ENCODE assay signal across 10 cellular contexts in genomic region chr2:11292464-11293255, GRCh38. TPM values are rescaled to one million over a fixed set of nuclear protein-coding genes. Genes with fewer than 3 reads are reported as not detected.
DNase-seq lines count a peak whose midpoint lies in the region; FAIRE-seq and TF ChIP-seq lines count a peak whose summit lies in the region.
"Had no signal": no experiment of that assay in that cellular context is flagged by ENCODE, and none has a peak within 500 bp of the region (broad histone marks: within the 10 kb centered on the region; RNA-seq: fewer than 3 reads in every experiment).

No MANE protein-coding gene starts in this region.

- H3K27ac Mint-ChIP-seq in H9, result peak overlapping the region; percentile 49 to 86 (median 50); a peak in 5 of 7 replicates
- H3K27ac Mint-ChIP-seq in progenitor cell of endocrine pancreas, result peak overlapping the region; percentile 54

- H2AFZ ChIP-seq in H9 (ENCODE audit: low read length), result no peak overlapping the region

- no peaks in the 10 kb centered on the region for H4K20me1 ChIP-seq in H9 (ENCODE audit: control insufficient read depth, insufficient read depth, insufficient read length)

- H3K18ac ChIP-seq in H9 (ENCODE audit: insufficient read length, low read depth, low read length), result no peak overlapping the region

- H2BK15ac ChIP-seq in H9 (ENCODE audit: low read depth, low read length), result no peak overlapping the region

- H3K36me3 Mint-ChIP-seq in H9 (ENCODE audit: insufficient read depth in 1 of 3, low read depth in 3 of 3) (no peaks in the 10 kb centered on the region), progenitor cell of endocrine pancreas (ENCODE audit: insufficient read depth) (no peaks in the 10 kb centered on the region)

- no peak overlapping the region for H2BK12ac ChIP-seq in H9 (ENCODE audit: insufficient read length, low read depth, low read length)

- H2BK20ac ChIP-seq in H9 (ENCODE audit: low read depth, low read length, poor library complexity, severe bottlenecking), result no peak overlapping the region

- no peaks in the 10 kb centered on the region for H3K27me3 ChIP-seq in H9 (ENCODE audit: insufficient read depth, low read length)

- no peak overlapping the region for H3K4me3 Mint-ChIP-seq in H9
- no peak overlapping the region for H3K4me3 Mint-ChIP-seq in progenitor cell of endocrine pancreas (ENCODE audit: low read depth)

- H3K56ac ChIP-seq in H9 (ENCODE audit: insufficient read length, low read depth, low read length), result no peak overlapping the region

- H3K9ac ChIP-seq in H9 (ENCODE audit: extremely low read depth, insufficient read length, low read length), result no peak overlapping the region

- H4K91ac ChIP-seq in H9 (ENCODE audit: insufficient read length, low read depth, low read length), result no peak overlapping the region

- H4K5ac ChIP-seq in H9 (ENCODE audit: insufficient read length, low read depth, low read length), result no peak overlapping the region

- H3K4me1 Mint-ChIP-seq in H9 (peaks cover 27 to 37% of the 10 kb centered on the region in 2 experiments), progenitor cell of endocrine pancreas (ENCODE audit: low read depth) (peaks cover 4% of the 10 kb centered on the region)

- peaks cover 11% of the 10 kb centered on the region for H3K79me1 ChIP-seq in H9 (ENCODE audit: insufficient read depth, low read depth, low read length, poor library complexity, severe bottlenecking)

- no peak overlapping the region for H2BK5ac ChIP-seq in H9 (ENCODE audit: insufficient read length, low read length)

- H3K79me2 ChIP-seq in H9 (ENCODE audit: insufficient read depth, low read length), result peaks cover 3% of the 10 kb centered on the region; the same call in 1 of the 2 replicates

- no peak overlapping the region for H3K27ac ChIP-seq in H9 (ENCODE audit: insufficient read length, low read depth, low read length)

- no peaks in the 10 kb centered on the region for H3K9me3 ChIP-seq in H9 (ENCODE audit: control insufficient read depth, low read depth, low read length)

- H2BK120ac ChIP-seq in H9 (ENCODE audit: low read depth, low read length, poor library complexity, severe bottlenecking), result no peak overlapping the region

- H3K27me3 Mint-ChIP-seq in H9 (ENCODE audit: low read depth), result no peaks in the 10 kb centered on the region
- no peaks in the 10 kb centered on the region for H3K27me3 Mint-ChIP-seq in progenitor cell of endocrine pancreas

- no peak overlapping the region for H3K4ac ChIP-seq in H9 (ENCODE audit: low read depth, low read length)

- FAIRE-seq in frontal cortex (lab: Jason Lieb, UNC) (peak; percentile 31), HTR-8/SVneo (lab: Jason Lieb, UNC) (no peak)

- no peaks in the 10 kb centered on the region for H3K23me2 ChIP-seq in H9 (ENCODE audit: insufficient read length, low read depth, low read length, poor library complexity, severe bottlenecking)

- H3K4me1 ChIP-seq in H9 (ENCODE audit: insufficient read depth, low read length), result peaks cover 6% of the 10 kb centered on the region; the same call in 1 of the 2 replicates

- H3T11ph ChIP-seq in H9 (ENCODE audit: low read length), result no peak overlapping the region

- no peak for DNase-seq in H9
- no peak for DNase-seq in frontal cortex (ENCODE audit: low spot score in 2 of 2)
- DNase-seq in progenitor cell of endocrine pancreas (ENCODE audit: low spot score, unreplicated experiment), result no peak
- DNase-seq in hypothalamus (lab: John Stamatoyannopoulos, UW), result no peak
- DNase-seq in ureter (ENCODE audit: low spot score), result no peak
- DNase-seq in cerebellar nuclear complex (lab: John Stamatoyannopoulos, UW), result no peak
- no peak for DNase-seq in HTR-8/SVneo (ENCODE audit: insufficient read length, low spot score)
- DNase-seq: activated gamma-delta T cell treated with Interleukin-2 at 50 U/mL for 16 hours, T-helper 1 cell had no signal

- H3K14ac ChIP-seq in H9 (ENCODE audit: insufficient read depth, low read length), result no peak overlapping the region

- H4K8ac ChIP-seq in H9 (replicated peaks; ENCODE audit: insufficient read length, low read depth, low read length), result no peak overlapping the region

- TF ChIP-seq CTCF in H9 (conservative IDR thresholded peaks at IDR 0.05) (no peak), progenitor cell of endocrine pancreas (IDR thresholded peaks at IDR 0.05; ENCODE audit: unreplicated experiment) (no peak)

- no CpG with 5 or more reads among the region's 3 CpGs for WGBS in H9 (ENCODE audit: extremely low coverage, insufficient read length, low lambda C conversion rate)

- no peak overlapping the region for H3K4me2 ChIP-seq in H9 (ENCODE audit: insufficient read depth, insufficient read length, low read length)

- H3K9me3 Mint-ChIP-seq in H9 (no peaks in the 10 kb centered on the region), progenitor cell of endocrine pancreas (ENCODE audit: low read depth) (no peaks in the 10 kb centered on the region)

- no peak overlapping the region for H3K23ac ChIP-seq in H9 (ENCODE audit: insufficient read length, low read depth, low read length)

- no peak overlapping the region for H2AK5ac ChIP-seq in H9 (ENCODE audit: insufficient read length, low read length)

TF ChIP-seq in PFSK-1, 5 proteins besides CTCF, POLR2A, EP300 and RAD21:
- TF ChIP-seq SIN3A (IDR thresholded peaks at IDR 0.05; ENCODE audit: borderline replicate concordance, insufficient read depth, low read length) (0 out of 2 replicates have a peak, but pooled peaks have one; percentile 44), TAF1 (IDR thresholded peaks at IDR 0.05; ENCODE audit: borderline replicate concordance, insufficient read depth, low read length) (peak; percentile 29; the same call in 1 of the 2 replicates), FOXP2 (optimal IDR thresholded peaks at IDR 0.05; ENCODE audit: borderline replicate concordance, extremely low read depth, extremely low read length, insufficient read depth) (no peak), REST (IDR thresholded peaks at IDR 0.05; ENCODE audit: insufficient read depth in 1 of 2, low read depth in 2 of 2, low read length in 2 of 2) (peak in 1 of 2 experiments; percentile 71; a peak in 1 of 4 replicates)

RNA-seq across cellular contexts. Expression of gene ROCK2, which starts 51.8 kb away (rescaled TPM):
- total RNA-seq in H9 (2021), result 33.2 and 35.1 TPM in 2 replicates
- polyA plus RNA-seq in PFSK-1 (2012; ENCODE audit: insufficient read length, low read depth), result 12.7 TPM
- total RNA-seq in frontal cortex, result 50.5 TPM
- 41.9 and 43.8 TPM in 2 replicates for total RNA-seq in progenitor cell of endocrine pancreas
- 84.5 TPM for total RNA-seq in ureter
